18 cellular contexts compared by ENCODE assay signal in the genomic region with DNA sequence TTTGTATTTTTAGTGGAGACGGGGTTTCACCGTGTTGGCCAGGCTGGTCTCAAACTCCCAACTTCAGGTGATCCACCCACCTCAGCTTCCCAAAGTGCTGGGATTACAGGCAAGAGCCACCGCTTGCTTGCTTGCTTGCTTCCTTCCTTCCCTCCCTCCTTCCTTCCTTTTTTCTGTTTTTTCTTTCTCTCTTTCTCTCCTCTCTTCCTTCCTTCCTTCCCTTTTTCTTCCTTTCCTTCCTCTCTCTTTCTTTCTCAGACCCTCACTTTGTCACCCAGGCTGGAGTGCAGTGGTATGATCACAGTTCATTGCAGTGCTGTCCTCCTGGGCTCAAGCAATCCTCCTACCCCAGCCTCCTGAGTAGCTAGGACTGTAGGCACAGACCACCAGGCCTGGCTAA. TPM values are rescaled to one million over a fixed set of nuclear protein-coding genes. Genes with fewer than 3 reads are reported as not detected.
"Had no signal": no experiment of that assay in that cellular context is flagged by ENCODE, and none has a peak within 500 bp of the region (broad histone marks: within the 10 kb centered on the region; RNA-seq: fewer than 3 reads in every experiment).

No MANE protein-coding gene starts in this region.

RNA-seq across cellular contexts. Expression of gene EPO, which starts 19.2 kb away (rescaled TPM):
- total RNA-seq: colonic mucosa, dermis microvascular lymphatic vessel endothelial cell, esophagus mucosa, esophagus squamous epithelium, gastrocnemius medialis, glomerular endothelial cell, kidney epithelial cell, left cardiac atrium, left lung, left ventricle myocardium superior, lower lobe of right lung, lung microvascular endothelial cell, mesenteric fat pad, mucosa of descending colon had no signal
- polyA plus RNA-seq: heart right ventricle had no signal

RNA-seq across cellular contexts. Expression of gene ZAN, which starts 32.3 kb away (rescaled TPM):
- total RNA-seq: colonic mucosa, dermis microvascular lymphatic vessel endothelial cell, endodermal cell, gastrocnemius medialis, glomerular endothelial cell, heart right ventricle, kidney epithelial cell, left cardiac atrium, left lung, left ventricle myocardium superior, lower lobe of right lung, lung microvascular endothelial cell, mesenteric fat pad, mesothelial cell of epicardium, mucosa of descending colon, myocyte had no signal
- polyA plus RNA-seq: heart right ventricle had no signal
